13 cellular contexts compared by ENCODE assay signal in the genomic region with DNA sequence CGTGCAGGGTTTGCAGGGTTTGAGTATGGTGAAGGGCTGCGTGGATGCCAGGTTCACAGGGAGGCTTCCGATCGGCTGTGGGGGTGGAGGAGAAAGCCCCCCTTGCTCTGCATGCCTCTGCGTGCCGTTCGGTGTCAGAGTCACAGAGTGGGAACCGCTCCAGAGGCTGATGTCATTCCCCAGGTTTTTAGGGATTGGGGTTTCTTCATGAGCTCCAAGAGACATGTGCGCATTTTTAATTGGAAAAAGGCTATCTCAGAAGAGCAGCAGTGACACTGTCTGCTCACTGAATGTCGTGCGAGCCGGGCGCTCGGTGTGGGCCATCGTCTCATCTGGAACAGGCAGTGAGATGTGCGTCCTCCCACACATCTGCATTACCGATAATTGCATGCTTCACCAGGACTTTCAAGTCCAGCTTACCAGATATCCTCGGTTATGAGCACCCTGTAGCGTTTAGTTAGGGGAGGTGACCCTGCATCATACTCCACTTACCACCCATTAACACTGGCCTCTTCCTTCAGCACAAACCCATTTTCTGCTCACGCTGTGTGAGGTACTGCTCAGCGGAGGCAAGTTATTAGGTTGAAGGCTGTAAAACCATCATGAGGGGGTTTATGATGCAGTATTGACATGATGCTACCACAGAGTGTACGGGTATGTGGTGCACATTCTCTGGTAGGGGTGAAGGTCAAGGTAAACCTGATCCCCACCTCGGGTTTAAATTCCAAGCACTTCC. TPM values are rescaled to one million over a fixed set of nuclear protein-coding genes. Genes with fewer than 3 reads are reported as not detected.
DNase-seq lines count a peak whose midpoint lies in the region; ATAC-seq and TF ChIP-seq lines count a peak whose summit lies in the region.
"Had no signal": no experiment of that assay in that cellular context is flagged by ENCODE, and none has a peak within 500 bp of the region (broad histone marks: within the 10 kb centered on the region; RNA-seq: fewer than 3 reads in every experiment).

No MANE protein-coding gene starts in this region.

- peaks cover 15% of the 10 kb centered on the region; the same call in 1 of the 2 replicates for H3K4me1 ChIP-seq in PC-9 (replicated peaks; ENCODE audit: insufficient read depth)
- peaks cover 9% of the 10 kb centered on the region for H3K4me1 ChIP-seq in hepatocyte (ENCODE audit: insufficient read depth)

- 92% methylated on average over 23 of the region's 23 CpGs for whole genome bisulfite sequencing in hepatocyte (ENCODE audit: low lambda C conversion rate, missing lambda C conversion rate)

- H3K4me1 Mint-ChIP-seq in activated naive CD4-positive, alpha-beta T cell treated with anti-CD3 and anti-CD28 coated beads, Interleukin-2, amount 50 U/mL, for 24 hours = peaks cover 40% of the 10 kb centered on the region

- H3K9me3 ChIP-seq in PC-9 (ENCODE audit: insufficient read depth, low read depth) (peaks cover 7% of the 10 kb centered on the region), hepatocyte (ENCODE audit: low read depth) (no peaks in the 10 kb centered on the region)
- H3K9me3 ChIP-seq: psoas muscle, upper lobe of left lung had no signal

- no peaks in the 10 kb centered on the region for H3K79me2 ChIP-seq in PC-9 (ENCODE audit: low read depth)
- H3K79me2 ChIP-seq in hepatocyte = peaks cover 8% of the 10 kb centered on the region

- H3K36me3 ChIP-seq in PC-9 (ENCODE audit: low read depth) (no peaks in the 10 kb centered on the region), hepatocyte (replicated peaks; ENCODE audit: insufficient read depth, low read depth) (no peaks in the 10 kb centered on the region)
- H3K36me3 ChIP-seq: upper lobe of left lung had no signal

- H3K27ac Mint-ChIP-seq in activated naive CD4-positive, alpha-beta T cell treated with anti-CD3 and anti-CD28 coated beads, Interleukin-2, amount 50 U/mL, for 24 hours = no peak overlapping the region
- no peak overlapping the region for H3K27ac Mint-ChIP-seq in activated naive CD4-positive, alpha-beta T cell treated with anti-CD3 and anti-CD28 coated beads, Interleukin-2, amount 50 U/mL, for 72 hours

- peak overlapping the region; percentile 92; the same call in 1 of the 2 replicates for H3K4me2 ChIP-seq in PC-9
- H3K4me2 ChIP-seq in hepatocyte = peak overlapping the region; percentile 99

- DNase-seq in activated naive CD4-positive, alpha-beta T cell treated with anti-CD3 and anti-CD28 coated beads, Interleukin-2, amount 50 U/mL, for 72 hours (ENCODE audit: low spot score in 2 of 2) = no peak
- DNase-seq in PC-9 (no peak), hepatocyte (ENCODE audit: low spot score) (no peak), sciatic nerve (ENCODE audit: low spot score) (peak; percentile 48), mucosa of gallbladder (ENCODE audit: low spot score) (no peak)
- DNase-seq: activated naive CD4-positive, alpha-beta T cell treated with anti-CD3 and anti-CD28 coated beads, Interleukin-2, amount 50 U/mL, for 16 hours; mesenchymal stem cell had no signal

- TF ChIP-seq CTCF in PC-9 (conservative IDR thresholded peaks at IDR 0.05) = no peak
- TF ChIP-seq CTCF in hepatocyte (IDR thresholded peaks at IDR 0.05; ENCODE audit: poor library complexity) = no peak

- H3K9me2 ChIP-seq in PC-9 (ENCODE audit: insufficient read depth) (no peaks in the 10 kb centered on the region), hepatocyte (replicated peaks; ENCODE audit: insufficient read depth) (no peaks in the 10 kb centered on the region)

- no peak for ATAC-seq in activated naive CD4-positive, alpha-beta T cell treated with anti-CD3 and anti-CD28 coated beads, Interleukin-2, amount 50 U/mL, for 72 hours
- ATAC-seq in sciatic nerve = no peak
- no peak for ATAC-seq in HG03045 (IDR thresholded peaks at IDR 0.05; ENCODE audit: unreplicated experiment)
- no peak for ATAC-seq in GM19395 (IDR thresholded peaks at IDR 0.05; ENCODE audit: unreplicated experiment)
- ATAC-seq: psoas muscle, Right ventricle myocardium inferior had no signal

- no peaks in the 10 kb centered on the region for H3K9me3 Mint-ChIP-seq in activated naive CD4-positive, alpha-beta T cell treated with anti-CD3 and anti-CD28 coated beads, Interleukin-2, amount 50 U/mL, for 24 hours
- peaks cover 0 to 5% of the 10 kb centered on the region in 2 donors for H3K9me3 Mint-ChIP-seq in activated naive CD4-positive, alpha-beta T cell treated with anti-CD3 and anti-CD28 coated beads, Interleukin-2, amount 50 U/mL, for 72 hours

- H3K4me3 Mint-ChIP-seq in activated naive CD4-positive, alpha-beta T cell treated with anti-CD3 and anti-CD28 coated beads, Interleukin-2, amount 50 U/mL, for 24 hours = peak overlapping the region; percentile 93

- H3K27ac ChIP-seq in PC-9 = no peak overlapping the region
- H3K27ac ChIP-seq in hepatocyte = no peak overlapping the region
- H3K27ac ChIP-seq: psoas muscle had no signal

- H3K36me3 Mint-ChIP-seq in activated naive CD4-positive, alpha-beta T cell treated with anti-CD3 and anti-CD28 coated beads, Interleukin-2, amount 50 U/mL, for 24 hours = no peaks in the 10 kb centered on the region
- H3K36me3 Mint-ChIP-seq in activated naive CD4-positive, alpha-beta T cell treated with anti-CD3 and anti-CD28 coated beads, Interleukin-2, amount 50 U/mL, for 72 hours = peaks cover 4 to 6% of the 10 kb centered on the region in 2 donors

- no peaks in the 10 kb centered on the region for H3K27me3 Mint-ChIP-seq in activated naive CD4-positive, alpha-beta T cell treated with anti-CD3 and anti-CD28 coated beads, Interleukin-2, amount 50 U/mL, for 24 hours

- H2AFZ ChIP-seq in PC-9 (no peak overlapping the region), hepatocyte (no peak overlapping the region)

- H3K4me3 ChIP-seq in PC-9 = no peak overlapping the region
- H3K4me3 ChIP-seq in hepatocyte = no peak overlapping the region
- H3K4me3 ChIP-seq: upper lobe of left lung had no signal

- intact Hi-C loops in PC-9 (cut with micrococcal nuclease; ENCODE audit: unreplicated experiment) = no loop called here
- intact Hi-C loops in sciatic nerve (cut with DNase I) = no loop called here

- no TSS peak for BruUV-seq in PC-9 (replicated peaks; lab: Mats Ljungman, UMichigan)

- peaks cover 24% of the 10 kb centered on the region; the same call in 1 of the 2 replicates for H3F3A ChIP-seq in PC-9 (ENCODE audit: insufficient read depth, low read depth)

- H3K27me3 ChIP-seq in PC-9 (ENCODE audit: insufficient read depth, low read depth) (no peaks in the 10 kb centered on the region), hepatocyte (no peaks in the 10 kb centered on the region)

- CTCF ChIA-PET in PC-9 (lab: Charles Lee) = no interaction called here

- POLR2A ChIA-PET in PC-9 (lab: Charles Lee; ENCODE audit: unreplicated experiment) = no interaction called here

- H4K20me1 ChIP-seq in PC-9 (ENCODE audit: insufficient read depth) (0 out of 2 replicates have a peak, but pooled peaks cover 8% of the 10 kb centered on the region), hepatocyte (ENCODE audit: insufficient read depth, poor library complexity, severe bottlenecking) (no peaks in the 10 kb centered on the region)

RNA-seq across cellular contexts. Expression of gene MCF2L, which starts 1.7 kb away (rescaled TPM):
- total RNA-seq in activated naive CD4-positive, alpha-beta T cell treated with anti-CD3 and anti-CD28 coated beads, Interleukin-2, amount 50 U/mL, for 72 hours = 10 to 100 TPM in 1 of 2 donors, 1 to 10 TPM in 1; 4.8 to 14.2 TPM
- total RNA-seq in PC-9 (2021) = 21.7 and 28.2 TPM in 2 replicates
- total RNA-seq in hepatocyte = 16.7 and 22.4 TPM in 2 replicates
- polyA plus RNA-seq in hepatocyte = 11.1 and 13.5 TPM in 2 replicates
- total RNA-seq in sciatic nerve = 64.1 TPM
- total RNA-seq in mucosa of gallbladder = 91.8 TPM
